In the genomic region with DNA sequence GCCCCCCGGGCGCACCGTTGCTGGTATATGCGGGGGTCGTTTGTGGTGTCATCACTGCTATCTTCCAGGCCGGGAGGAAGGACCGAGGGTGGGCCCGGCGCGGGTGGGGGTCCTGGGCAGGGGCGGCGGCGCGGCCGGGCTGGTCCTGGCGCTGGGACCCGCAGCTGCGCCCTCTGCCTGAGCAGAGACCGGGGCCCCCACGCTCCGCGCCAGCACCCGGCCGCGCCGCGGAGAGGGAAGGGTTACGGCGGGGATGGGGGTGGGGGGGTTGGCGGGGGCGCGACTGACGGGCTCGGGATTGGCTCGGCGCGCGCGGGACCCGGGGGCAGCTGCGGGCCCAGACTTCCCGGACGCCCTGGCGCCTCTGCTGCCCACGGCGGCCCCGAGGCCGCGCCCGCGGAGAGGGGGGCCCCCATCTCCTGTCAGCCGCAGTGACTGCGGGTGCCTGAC, we compare ENCODE assay signal across 16 cellular contexts. TPM values are rescaled to one million over a fixed set of nuclear protein-coding genes. Genes with fewer than 3 reads are reported as not detected.
DNase-seq lines count a peak whose midpoint lies in the region; ATAC-seq and TF ChIP-seq lines count a peak whose summit lies in the region.
"Had no signal": no experiment of that assay in that cellular context is flagged by ENCODE, and none has a peak within 500 bp of the region (broad histone marks: within the 10 kb centered on the region; RNA-seq: fewer than 3 reads in every experiment).

No MANE protein-coding gene starts in this region.

- POLR2A ChIA-PET in GM10248 (lab: Yijun Ruan, JAX), result no interaction called here

- H4K20me1 ChIP-seq in osteoblast (ENCODE audit: insufficient read depth, low read length), result no peaks in the 10 kb centered on the region

- no peak for TF ChIP-seq POLR2A in gastroesophageal sphincter (IDR thresholded peaks at IDR 0.05)

- H3K9me3 ChIP-seq in gastroesophageal sphincter (no peaks in the 10 kb centered on the region), osteoblast (ENCODE audit: low read depth, low read length) (no peaks in the 10 kb centered on the region)

- peak overlapping the region in 3 of 4 donors; percentile 56 to 61 (median 57) for H3K27ac ChIP-seq in gastroesophageal sphincter
- H3K27ac ChIP-seq in osteoblast (ENCODE audit: low read depth, low read length), result no peak overlapping the region
- H3K27ac ChIP-seq: C4-2B had no signal

- no peak overlapping the region for H2AFZ ChIP-seq in osteoblast (ENCODE audit: low read length)

- 0% methylated on average over 1 of the region's 53 CpGs; no CpG with 5 or more reads in 1 of the 2 donors for WGBS in gastroesophageal sphincter (ENCODE audit: low coverage in 1 of 2), 2 donors

- peak overlapping the region; percentile 51 for H3K4me2 ChIP-seq in osteoblast (ENCODE audit: insufficient read depth, low read length)

- no peak for TF ChIP-seq EP300 in gastroesophageal sphincter (IDR thresholded peaks at IDR 0.05)

- H3K4me1 ChIP-seq in gastroesophageal sphincter, result peaks cover 0 to 44% (median 18%) of the 10 kb centered on the region in 3 donors
- H3K4me1 ChIP-seq in osteoblast (ENCODE audit: insufficient read depth, low read length), result peaks cover 25% of the 10 kb centered on the region

- H3K79me2 ChIP-seq in osteoblast (ENCODE audit: insufficient read depth, low read length), result no peaks in the 10 kb centered on the region

- H3K36me3 ChIP-seq in gastroesophageal sphincter (no peaks in the 10 kb centered on the region), osteoblast (ENCODE audit: insufficient read depth, low read length) (no peaks in the 10 kb centered on the region)

- H3K4me3 ChIP-seq in gastroesophageal sphincter (peak overlapping the region in 1 of 2 donors; percentile 44), osteoblast (ENCODE audit: insufficient read depth, low read length) (peak overlapping the region; percentile 47)

- H3K27me3 ChIP-seq in gastroesophageal sphincter (peaks cover 65% of the 10 kb centered on the region), osteoblast (ENCODE audit: insufficient read depth, low read length) (peaks cover 12% of the 10 kb centered on the region)

- ATAC-seq in gastroesophageal sphincter, result peak; percentile 59
- no peak for ATAC-seq in GM21528 (IDR thresholded peaks at IDR 0.05; ENCODE audit: low FRiP score, unreplicated experiment)
- ATAC-seq: activated CD8-positive, alpha-beta T cell treated with anti-CD3 and anti-CD28 coated beads, Interleukin-2, amount 10 ng/mL, durations not matched to agents 7 days and 5 days; PC-3 had no signal

- DNase-seq in AG08396 (ENCODE audit: low spot score), result peak; percentile 56
- DNase-seq in GM19238 (ENCODE audit: insufficient read length, low spot score), result peak; percentile 5
- DNase-seq in osteoblast (ENCODE audit: insufficient read length, low spot score, missing footprints), result peak; percentile 88
- DNase-seq in GM10248 (ENCODE audit: extremely low spot score), result no peak
- DNase-seq in hepatic stellate cell (ENCODE audit: low spot score), result no peak
- DNase-seq in midbrain (lab: John Stamatoyannopoulos, UW), result no peak
- DNase-seq: activated CD8-positive, alpha-beta T cell treated with anti-CD3 and anti-CD28 coated beads, Interleukin-2, amount 10 ng/mL, durations not matched to agents 7 days and 5 days; activated effector memory CD4-positive, alpha-beta T cell treated with Interleukin-2 at 50 U/mL for 16 hours; GOT3; MM.1S; NCI-H1930; PC-3; stimulated activated CD4-positive, alpha-beta T cell treated with anti-CD3 and anti-CD28 coated beads, Interleukin-15, amount 100 ng/mL, for 24 hours had no signal

- CTCF ChIA-PET in GM10248 (lab: Yijun Ruan, JAX), result no interaction called here

- no peak for TF ChIP-seq CTCF in gastroesophageal sphincter (IDR thresholded peaks at IDR 0.05)
- no peak for TF ChIP-seq CTCF in osteoblast (IDR thresholded peaks at IDR 0.05; ENCODE audit: extremely low read depth, low read depth, low read length)
- no peak for TF ChIP-seq CTCF in GM10248 (IDR thresholded peaks at IDR 0.05; ENCODE audit: control extremely low read depth, extremely low read depth, low read depth, missing control alignments)

RNA-seq across cellular contexts. Expression of a gene that starts 13.8 kb away (rescaled TPM):
- total RNA-seq in gastroesophageal sphincter (10 to 100 TPM; 14.2 to 21.2 (median 17.4) TPM), osteoblast (7.7 and 8.3 TPM in 2 replicates)
- total RNA-seq: activated CD8-positive, alpha-beta T cell treated with anti-CD3 and anti-CD28 coated beads, Interleukin-2, amount 10 ng/mL, durations not matched to agents 7 days and 5 days had no signal

RNA-seq across cellular contexts. Expression of a gene that starts 49.2 kb away (rescaled TPM):
- total RNA-seq in gastroesophageal sphincter (10 to 100 TPM; 36.3 to 54.1 (median 45.2) TPM), osteoblast (47.7 and 47.8 TPM in 2 replicates)

RNA-seq across cellular contexts. Expression of a gene that starts 50.5 kb away (rescaled TPM):
- 10 to 100 TPM in 2 of 4 donors, 1 to 10 TPM in 2; 3.6 to 12.0 (median 10.1) TPM for total RNA-seq in gastroesophageal sphincter
- total RNA-seq in osteoblast, result 5.4 and 6.2 TPM in 2 replicates

RNA-seq across cellular contexts. Expression of a gene that starts 56.4 kb away (rescaled TPM):
- total RNA-seq in gastroesophageal sphincter, result 1 to 10 TPM in 1 of 4 donors, under 1 TPM in 1, not detected in 2; 0.62 to 2.3 TPM
- 0.36 and 0.88 TPM in 2 replicates for total RNA-seq in osteoblast

Comparison
In these comparisons a context has a peak if more than half of its experiments do, and no peak if none do; other contexts are left out.
1. DNase-seq: peak in AG08396 (single experiment), GM19238 (single experiment) and osteoblast (single experiment); none in GM10248 (single experiment), hepatic stellate cell (single experiment) and midbrain (single experiment).